8 cellular contexts compared by ENCODE assay signal in genomic region chr15:43370310-43370974, GRCh38. TPM values are rescaled to one million over a fixed set of nuclear protein-coding genes. Genes with fewer than 3 reads are reported as not detected.
DNase-seq lines count a peak whose midpoint lies in the region; ATAC-seq and TF ChIP-seq lines count a peak whose summit lies in the region.

No MANE protein-coding gene starts in this region.

- H3K9ac ChIP-seq in HCT116 (ENCODE audit: low read length): peak overlapping the region; percentile 78

- no peak for TF ChIP-seq RAD21 in HCT116 (IDR thresholded peaks at IDR 0.05; ENCODE audit: low read depth)

- under 1% methylated on average over 31 of the region's 45 CpGs for WGBS in right lobe of liver (ENCODE audit: insufficient coverage, low coverage, low lambda C conversion rate, missing lambda C conversion rate)
- 2% methylated on average over 45 of the region's 45 CpGs for WGBS in thymus

- CTCF ChIA-PET in HCT116 (lab: Charles Lee) (interaction anchor here (0.7 kb wide), 1 partner anchor 15 kb away, joined by 3 read pairs; no protein-coding TSS in a partner anchor), OCI-LY7 (lab: Charles Lee; ENCODE audit: unreplicated experiment) (interaction anchor here (0.6 kb wide), 1 partner anchor 103 kb away, joined by 4 read pairs; no protein-coding TSS in a partner anchor)

- POLR2A ChIA-PET in HCT116 (lab: Charles Lee) (interaction anchor here (0.9 to 1.3 kb wide), 2 partner anchors 9 to 140 kb away, joined by 3 to 4 read pairs; no protein-coding TSS in a partner anchor), OCI-LY7 (lab: Charles Lee) (interaction anchor here (0.6 to 1.5 kb wide), 4 partner anchors 12 to 447 kb away, joined by 3 to 4 read pairs (median 4); no protein-coding TSS in a partner anchor)

- TF ChIP-seq CTCF in HCT116 (IDR thresholded peaks at IDR 0.05 in 2 of 3, conservative IDR thresholded peaks at IDR 0.05 in 1 of 3; ENCODE audit: borderline replicate concordance in 1 of 3, insufficient read depth in 1 of 3, low read depth in 2 of 3, low read length in 2 of 3) (no peak), OCI-LY7 (conservative IDR thresholded peaks at IDR 0.05; ENCODE audit: low read length) (no peak), coronary artery (IDR thresholded peaks at IDR 0.05) (no peak), right lobe of liver (IDR thresholded peaks at IDR 0.05) (no peak)

- H3K4me1 ChIP-seq in HCT116 (ENCODE audit: control insufficient read depth in 1 of 2, insufficient read depth in 2 of 2, low read length in 2 of 2) (peaks cover 0 to 21% of the 10 kb centered on the region in 2 experiments; a peak in 3 of 4 replicates), OCI-LY7 (ENCODE audit: insufficient read depth, low read length, poor library complexity, severe bottlenecking) (peaks cover 32% of the 10 kb centered on the region), right lobe of liver (peaks cover 0 to 16% (median 5%) of the 10 kb centered on the region in 4 donors), thymus (ENCODE audit: control insufficient read depth, insufficient read depth, low read length) (peaks cover 23% of the 10 kb centered on the region)

- no peak for DNase-seq in activated CD4-positive, CD25-positive, alpha-beta regulatory T cell treated with anti-CD3 and anti-CD28 coated beads, Interleukin-2, amount 50 U/mL, for 72 hours
- no peak for DNase-seq in HCT116 (ENCODE audit: low read depth, low spot score)
- DNase-seq in OCI-LY7 (ENCODE audit: low spot score): no peak
- DNase-seq in coronary artery (ENCODE audit: low spot score): peak; percentile 75
- peak in 1 of 3 donors; percentile 21 for DNase-seq in right lobe of liver
- no peak for DNase-seq in NCI-H345 (lab: John Stamatoyannopoulos, UW)

- H3K79me2 ChIP-seq in HCT116 (ENCODE audit: insufficient read depth, low read length): peaks cover 62% of the 10 kb centered on the region
- peaks cover 51% of the 10 kb centered on the region for H3K79me2 ChIP-seq in OCI-LY7 (ENCODE audit: insufficient read depth, low read depth, low read length)

- ATAC-seq in activated CD4-positive, CD25-positive, alpha-beta regulatory T cell treated with anti-CD3 and anti-CD28 coated beads, Interleukin-2, amount 50 U/mL, for 24 hours: peak; percentile 39 to 54
- ATAC-seq in HCT116 (peak; percentile 63), right lobe of liver (peak; percentile 63 to 73 (median 70))

- H3K27ac ChIP-seq in HCT116 (ENCODE audit: low read depth, low read length) (peak overlapping the region; percentile 89), OCI-LY7 (ENCODE audit: low read depth, low read length, poor library complexity, severe bottlenecking) (peak overlapping the region; percentile 41), coronary artery (peak overlapping the region; percentile 46 to 77), right lobe of liver (peak overlapping the region; percentile 39 to 66 (median 60)), thymus (ENCODE audit: low read depth) (peak overlapping the region; percentile 9)

- RAD21 ChIA-PET in HCT116 (lab: Charles Lee; ENCODE audit: low non-redundant PET in 1 of 2, low total read pairs in 2 of 2, uncharacterized antibody in 2 of 2, unreplicated experiment in 2 of 2): no interaction called here

- H3K4me2 ChIP-seq in HCT116 (ENCODE audit: low read length) (peak overlapping the region; percentile 83), OCI-LY7 (ENCODE audit: low read length) (peak overlapping the region; percentile 96)

- H3K9me3 ChIP-seq in HCT116 (ENCODE audit: control insufficient read depth in 1 of 2, insufficient read depth in 1 of 2, low read depth in 1 of 2, low read length in 2 of 2) (peaks cover 0 to 4% of the 10 kb centered on the region in 2 experiments; a peak in 1 of 4 replicates), OCI-LY7 (ENCODE audit: low read length) (no peaks in the 10 kb centered on the region), right lobe of liver (no peaks in the 10 kb centered on the region), thymus (ENCODE audit: control insufficient read depth) (no peaks in the 10 kb centered on the region)

- H4K20me1 ChIP-seq in HCT116 (ENCODE audit: insufficient read depth) (peaks cover 2% of the 10 kb centered on the region; the same call in 1 of the 2 replicates), OCI-LY7 (ENCODE audit: insufficient read depth, low read length) (peaks cover 6% of the 10 kb centered on the region; the same call in 1 of the 2 replicates)

- BruUV-seq in HCT116 (replicated peaks; lab: Mats Ljungman, UMichigan) (no TSS peak), OCI-LY7 (replicated peaks; lab: Mats Ljungman, UMichigan) (no TSS peak)

- H3K36me3 ChIP-seq in HCT116 (ENCODE audit: control insufficient read depth in 1 of 2, insufficient read depth in 2 of 2, low read length in 2 of 2) (peaks cover 19 to 26% of the 10 kb centered on the region in 2 experiments; a peak in 3 of 4 replicates), OCI-LY7 (ENCODE audit: insufficient read depth, low read length) (peaks cover 42% of the 10 kb centered on the region), right lobe of liver (peaks cover 0 to 4% (median 0%) of the 10 kb centered on the region in 4 donors), thymus (ENCODE audit: control insufficient read depth, insufficient read depth) (peaks cover 16% of the 10 kb centered on the region)

- H3K9me2 ChIP-seq in HCT116 (ENCODE audit: insufficient read depth) (no peaks in the 10 kb centered on the region), OCI-LY7 (ENCODE audit: insufficient read depth, low read length) (no peaks in the 10 kb centered on the region)

- TF ChIP-seq POLR2A in HCT116 (IDR thresholded peaks at IDR 0.05; ENCODE audit: borderline replicate concordance, extremely low read depth, insufficient read depth, insufficient read length) (no peak), right lobe of liver (IDR thresholded peaks at IDR 0.05) (no peak)

- H3K27me3 ChIP-seq in HCT116 (ENCODE audit: insufficient read depth, low read length): no peaks in the 10 kb centered on the region
- no peaks in the 10 kb centered on the region for H3K27me3 ChIP-seq in right lobe of liver
- no peaks in the 10 kb centered on the region for H3K27me3 ChIP-seq in thymus (ENCODE audit: control insufficient read depth, insufficient read depth)

- peak overlapping the region; percentile 74 to 79 for H3K4me3 ChIP-seq in HCT116 (replicated peaks in 1 of 2; ENCODE audit: low read depth in 1 of 2, low read length in 2 of 2)
- H3K4me3 ChIP-seq in OCI-LY7 (ENCODE audit: low read depth, low read length, poor library complexity, severe bottlenecking): peak overlapping the region; percentile 79
- peak overlapping the region; percentile 95 for H3K4me3 ChIP-seq in coronary artery
- peak overlapping the region; percentile 80 to 95 (median 89) for H3K4me3 ChIP-seq in right lobe of liver
- H3K4me3 ChIP-seq in thymus (ENCODE audit: low read length): peak overlapping the region; percentile 85

- intact Hi-C loops in HCT116 (cut with micrococcal nuclease): no loop called here
- intact Hi-C loops in OCI-LY7 (cut with micrococcal nuclease; ENCODE audit: unreplicated experiment): loop anchor here (5.0 kb wide), 1 partner anchor 142 kb away; no protein-coding TSS in a partner anchor
- intact Hi-C loops in right lobe of liver (cut with DNase I): no loop called here

- H2AFZ ChIP-seq in HCT116 (ENCODE audit: low read depth, low read length, poor library complexity, severe bottlenecking): peak overlapping the region; percentile 27
- peak overlapping the region; percentile 86; the same call in 1 of the 2 replicates for H2AFZ ChIP-seq in OCI-LY7 (ENCODE audit: low read length)

TF ChIP-seq in HCT116, 20 proteins besides CTCF, POLR2A, EP300 and RAD21 (continues in another document):
- TF ChIP-seq EGR1 (IDR thresholded peaks at IDR 0.05; ENCODE audit: low read depth) (no peak), ZNF274 (IDR thresholded peaks at IDR 0.05; ENCODE audit: low read depth, low read length) (no peak), MAX (IDR thresholded peaks at IDR 0.05) (no peak), ZBTB33 (IDR thresholded peaks at IDR 0.05; ENCODE audit: extremely low read depth, insufficient replicate concordance, low read length) (no peak), CBX3 (IDR thresholded peaks at IDR 0.05; ENCODE audit: low read depth) (no peak), SP1 (IDR thresholded peaks at IDR 0.05; ENCODE audit: low read depth) (no peak), SIN3A (IDR thresholded peaks at IDR 0.05; ENCODE audit: low read depth) (no peak), EZH2phosphoT487 (IDR thresholded peaks at IDR 0.05; ENCODE audit: borderline replicate concordance) (no peak)

RNA-seq across cellular contexts. Expression of gene ZSCAN29, which starts 0.4 kb away (rescaled TPM):
- 27.3 TPM for total RNA-seq in HCT116 (2021; ENCODE audit: unreplicated experiment)
- 10.0 and 13.2 TPM in 2 replicates for polyA plus RNA-seq in HCT116 (2012)
- 70.6 and 73.7 TPM in 2 replicates for total RNA-seq in OCI-LY7 (2014; rRNA removed; shearing (Covaris generic))
- 30.2 and 34.5 TPM in 2 replicates for total RNA-seq in OCI-LY7 (2022)
- 10 to 100 TPM in 5 of 6 experiments, 1 to 10 TPM in 1; 9.9 to 15.4 (median 13.4) TPM for total RNA-seq in right lobe of liver
- polyA plus RNA-seq in thymus: 7.8 TPM

RNA-seq across cellular contexts. Expression of gene TUBGCP4, which starts 0.5 kb away (rescaled TPM):
- 38.6 TPM for total RNA-seq in HCT116 (2021; ENCODE audit: unreplicated experiment)
- polyA plus RNA-seq in HCT116 (2012): 12.2 and 15.0 TPM in 2 replicates
- 31.4 and 36.0 TPM in 2 replicates for total RNA-seq in OCI-LY7 (2014; rRNA removed; shearing (Covaris generic))
- total RNA-seq in OCI-LY7 (2022): 43.9 and 44.9 TPM in 2 replicates
- total RNA-seq in right lobe of liver: 10 to 100 TPM in 2 of 6 experiments, 1 to 10 TPM in 4; 8.0 to 14.0 (median 9.5) TPM
- 5.4 TPM for polyA plus RNA-seq in thymus

RNA-seq across cellular contexts. Expression of gene LCMT2, which starts 40.1 kb away (rescaled TPM):
- total RNA-seq in HCT116 (2021; ENCODE audit: unreplicated experiment) (4.7 TPM), OCI-LY7 (2022) (10.5 TPM in 2 replicates), right lobe of liver (1 to 10 TPM; 2.9 to 4.9 (median 3.9) TPM)
- polyA plus RNA-seq in HCT116 (2012): 2.3 and 3.7 TPM in 2 replicates
- 13.2 and 22.1 TPM in 2 replicates for total RNA-seq in OCI-LY7 (2014; rRNA removed; shearing (Covaris generic))
- polyA plus RNA-seq in thymus: 5.9 TPM

Comparison
In these comparisons a context has a peak if more than half of its experiments do, and no peak if none do; other contexts are left out.
1. H3K27ac ChIP-seq: peak in every context shown above with its lines; median percentile 89 in HCT116; 62 in coronary artery; 60 in right lobe of liver; 41 in OCI-LY7; 9 in thymus.